31 cellular contexts compared by ENCODE assay signal in the genomic region with DNA sequence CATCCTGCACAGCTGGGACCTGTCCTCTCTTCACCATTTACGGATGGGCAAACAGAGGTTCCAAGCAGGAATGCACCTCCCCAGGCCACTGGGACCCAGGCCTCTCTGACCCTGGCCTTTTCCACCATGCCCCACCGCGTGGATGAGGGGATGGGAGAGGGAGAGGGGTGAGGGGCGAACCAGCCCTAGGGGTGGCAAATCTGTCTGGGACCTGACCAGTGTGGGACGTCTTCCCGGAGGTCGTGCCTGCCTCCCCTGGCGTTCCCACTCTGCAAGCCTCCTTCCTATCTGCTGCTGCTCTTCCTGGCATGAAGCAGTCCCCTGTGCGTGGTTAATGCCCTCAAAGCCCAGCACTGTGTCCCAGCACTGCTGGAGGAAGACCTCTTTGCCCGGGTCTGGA. TPM values are rescaled to one million over a fixed set of nuclear protein-coding genes. Genes with fewer than 3 reads are reported as not detected.
"Had no signal": no experiment of that assay in that cellular context is flagged by ENCODE, and none has a peak within 500 bp of the region (broad histone marks: within the 10 kb centered on the region; RNA-seq: fewer than 3 reads in every experiment).

No MANE protein-coding gene starts in this region.

- H3K4me1 ChIP-seq: adrenal gland, gastroesophageal sphincter had no signal

- H3K9me3 Mint-ChIP-seq: activated naive CD4-positive, alpha-beta T cell treated with anti-CD3 and anti-CD28 coated beads for 36 hours; activated naive CD8-positive, alpha-beta T cell treated with anti-CD3 and anti-CD28 coated beads for 36 hours; activated T-helper 1 cell treated with anti-CD3 and anti-CD28 coated beads, Interleukin-12 subunit alpha, Interleukin-12 subunit beta, Interleukin-2, Interleukin-4 antibody, amounts not matched to agents 30 ng/mL and 10 ng/mL and 1 ng/mL, durations not matched to agents 14 hours and 24 hours and 36 hours; effector memory CD8-positive, alpha-beta T cell; immature natural killer cell; naive thymus-derived CD4-positive, alpha-beta T cell; stimulated activated naive B cell treated with anti-CD40 and anti-IgM and Interleukin-4, amounts not matched to agents 10 μg/mL and 1 μg/mL and 100 μg/mL, for 72 hours had no signal

- H3K4me3 ChIP-seq: adrenal gland, body of pancreas, coronary artery, dorsolateral prefrontal cortex, gastroesophageal sphincter, heart left ventricle, sigmoid colon, smooth muscle cell, tibial nerve had no signal

- DNase-seq: activated CD4-positive, alpha-beta T cell treated with anti-CD3 and anti-CD28 coated beads for 4 hours; activated CD4-positive, alpha-beta T cell treated with anti-CD3 and anti-CD28 coated beads, Interleukin-2, amount 50 U/mL, for 48 hours; activated CD8-positive, alpha-beta memory T cell treated with anti-CD3 and anti-CD28 coated beads for 24 hours; activated effector memory CD4-positive, alpha-beta T cell treated with anti-CD3 and anti-CD28 coated beads, Interleukin-2, amount 50 U/mL, for 16 hours; activated naive CD4-positive, alpha-beta T cell treated with anti-CD3 and anti-CD28 coated beads for 36 hours; activated naive CD8-positive, alpha-beta T cell treated with anti-CD3 and anti-CD28 coated beads for 36 hours; activated T-cell treated with anti-CD3 and anti-CD28 coated beads, Interleukin-2, amount 50 U/mL, for 1 hour; adrenal gland; aorta; body of pancreas; dorsolateral prefrontal cortex; effector memory CD8-positive, alpha-beta T cell; erythroblast; hypothalamus; immature natural killer cell; kidney; left colon; mammary epithelial cell; naive thymus-derived CD4-positive, alpha-beta T cell; sigmoid colon; stimulated activated CD4-positive, alpha-beta T cell treated with anti-CD3 and anti-CD28 coated beads, Interleukin-15, amount 100 ng/mL, for 24 hours; stimulated activated CD4-positive, alpha-beta T cell treated with anti-CD3 and anti-CD28 coated beads, Interleukin-2, amount 100 ng/mL, for 24 hours; stimulated activated naive B cell treated with anti-CD40 and anti-IgM and Interleukin-4, amounts not matched to agents 10 μg/mL and 1 μg/mL and 100 μg/mL, for 72 hours had no signal

- H3K27me3 ChIP-seq: adrenal gland, body of pancreas, dorsolateral prefrontal cortex, gastroesophageal sphincter, heart left ventricle, neutrophil, sigmoid colon, tibial nerve had no signal

- H3K4me2 ChIP-seq: smooth muscle cell had no signal

- H3K27ac Mint-ChIP-seq: activated naive CD4-positive, alpha-beta T cell treated with anti-CD3 and anti-CD28 coated beads for 36 hours; activated naive CD8-positive, alpha-beta T cell treated with anti-CD3 and anti-CD28 coated beads for 36 hours; activated T-helper 1 cell treated with anti-CD3 and anti-CD28 coated beads, Interleukin-12 subunit alpha, Interleukin-12 subunit beta, Interleukin-2, Interleukin-4 antibody, amounts not matched to agents 30 ng/mL and 10 ng/mL and 1 ng/mL, durations not matched to agents 14 hours and 24 hours and 36 hours; effector memory CD8-positive, alpha-beta T cell; immature natural killer cell had no signal

- H3K9me3 ChIP-seq: adrenal gland, body of pancreas, gastroesophageal sphincter, heart left ventricle, neutrophil, sigmoid colon, tibial nerve had no signal

- H3K4me3 Mint-ChIP-seq: activated naive CD4-positive, alpha-beta T cell treated with anti-CD3 and anti-CD28 coated beads for 36 hours; activated naive CD8-positive, alpha-beta T cell treated with anti-CD3 and anti-CD28 coated beads for 36 hours; activated T-helper 1 cell treated with anti-CD3 and anti-CD28 coated beads, Interleukin-12 subunit alpha, Interleukin-12 subunit beta, Interleukin-2, Interleukin-4 antibody, amounts not matched to agents 30 ng/mL and 10 ng/mL and 1 ng/mL, durations not matched to agents 14 hours and 24 hours and 36 hours; effector memory CD8-positive, alpha-beta T cell; immature natural killer cell; naive thymus-derived CD4-positive, alpha-beta T cell; stimulated activated naive B cell treated with anti-CD40 and anti-IgM and Interleukin-4, amounts not matched to agents 10 μg/mL and 1 μg/mL and 100 μg/mL, for 72 hours had no signal

- H3K36me3 ChIP-seq: adrenal gland, gastroesophageal sphincter, heart left ventricle, neutrophil, sigmoid colon had no signal

- H3K27me3 Mint-ChIP-seq: activated naive CD8-positive, alpha-beta T cell treated with anti-CD3 and anti-CD28 coated beads for 36 hours had no signal

- H3K27ac ChIP-seq: adrenal gland, body of pancreas, coronary artery, gastroesophageal sphincter, neutrophil, sigmoid colon, tibial nerve, VCaP had no signal

- ATAC-seq: body of pancreas; effector memory CD8-positive, alpha-beta T cell; gastroesophageal sphincter; left colon; naive thymus-derived CD4-positive, alpha-beta T cell had no signal

- H3K4me1 Mint-ChIP-seq: activated naive CD8-positive, alpha-beta T cell treated with anti-CD3 and anti-CD28 coated beads for 36 hours had no signal

- H3K36me3 Mint-ChIP-seq: activated naive CD8-positive, alpha-beta T cell treated with anti-CD3 and anti-CD28 coated beads for 36 hours; immature natural killer cell; naive thymus-derived CD4-positive, alpha-beta T cell had no signal

RNA-seq across cellular contexts. Expression of gene ABLIM2, which starts 35.9 kb away (rescaled TPM):
- total RNA-seq: smooth muscle cell had no signal
